8 cellular contexts compared by ENCODE assay signal in genomic region chr12:65170245-65170881, GRCh38. TPM values are rescaled to one million over a fixed set of nuclear protein-coding genes. Genes with fewer than 3 reads are reported as not detected.
A peak's percentile ranks its signal among the peaks of the same experiment; 100 is the strongest.
DNase-seq lines count a peak whose midpoint lies in the region; ATAC-seq and TF ChIP-seq lines count a peak whose summit lies in the region.

No MANE protein-coding gene starts in this region.

- H3K4me2 ChIP-seq in OCI-LY7 (ENCODE audit: low read length), result peak overlapping the region; percentile 93

- H3K4me3 ChIP-seq in OCI-LY7 (ENCODE audit: low read depth, low read length, poor library complexity, severe bottlenecking) (peak overlapping the region; percentile 95), fibroblast of the aortic adventitia (ENCODE audit: low read depth, low read length) (peak overlapping the region; percentile 94)

- DNase-seq in Ammon's horn (ENCODE audit: low spot score), result peak; percentile 70
- DNase-seq in OCI-LY7 (ENCODE audit: low spot score), result peak; percentile 59
- peak; percentile 30 to 36 for DNase-seq in activated T-helper 1 cell treated with anti-CD3 and anti-CD28 coated beads, Interleukin-2, amount 50 U/mL, for 16 hours (ENCODE audit: low read depth in 1 of 2, low spot score in 1 of 2)
- peak; percentile 43 for DNase-seq in fibroblast of the aortic adventitia (ENCODE audit: low read depth)
- DNase-seq in neural crest cell (ENCODE audit: low read depth, low spot score), result peak; percentile 46
- DNase-seq in stromal cell of bone marrow (ENCODE audit: low read depth), result peak; percentile 25

- H3K4me1 ChIP-seq in OCI-LY7 (ENCODE audit: insufficient read depth, low read length, poor library complexity, severe bottlenecking), result peaks cover 31% of the 10 kb centered on the region

- H3K27me3 Mint-ChIP-seq in neural crest cell (ENCODE audit: low read depth), result peaks cover 26% of the 10 kb centered on the region

- no peaks in the 10 kb centered on the region for H3K9me2 ChIP-seq in OCI-LY7 (ENCODE audit: insufficient read depth, low read length)

- POLR2A ChIA-PET in OCI-LY7 (lab: Charles Lee), result interaction anchor here (0.6 to 2.7 kb wide), 10 partner anchors 10 to 219 kb away, joined by 3 to 21 read pairs (median 6); no protein-coding TSS in a partner anchor

- H2AFZ ChIP-seq in OCI-LY7 (ENCODE audit: low read length), result peak overlapping the region; percentile 89; the same call in 1 of the 2 replicates

- peaks cover 39% of the 10 kb centered on the region for H4K20me1 ChIP-seq in OCI-LY7 (ENCODE audit: insufficient read depth, low read length)

- CTCF ChIA-PET in OCI-LY7 (lab: Charles Lee; ENCODE audit: unreplicated experiment), result no interaction called here

- H3K4me1 Mint-ChIP-seq in neural crest cell, result peaks cover 35% of the 10 kb centered on the region

- intact Hi-C loops in OCI-LY7 (cut with micrococcal nuclease; ENCODE audit: unreplicated experiment), result loop anchor here (1.0 kb wide), 1 partner anchor 62 kb away; no protein-coding TSS in a partner anchor

- peaks cover 65% of the 10 kb centered on the region for H3K79me2 ChIP-seq in OCI-LY7 (ENCODE audit: insufficient read depth, low read depth, low read length)

- BruUV-seq in OCI-LY7 (replicated peaks; lab: Mats Ljungman, UMichigan), result no TSS peak

- peaks cover 31% of the 10 kb centered on the region for H3K36me3 ChIP-seq in OCI-LY7 (ENCODE audit: insufficient read depth, low read length)

- H3K27ac Mint-ChIP-seq in neural crest cell (ENCODE audit: unreplicated experiment), result peak overlapping the region; percentile 80

- TF ChIP-seq CTCF in OCI-LY7 (conservative IDR thresholded peaks at IDR 0.05; ENCODE audit: low read length) (no peak), fibroblast of the aortic adventitia (IDR thresholded peaks at IDR 0.05; ENCODE audit: insufficient read depth, low read length) (no peak), neural crest cell (conservative IDR thresholded peaks at IDR 0.05) (no peak)

- no peaks in the 10 kb centered on the region for H3K9me3 Mint-ChIP-seq in neural crest cell

- ATAC-seq in GM19025 (IDR thresholded peaks at IDR 0.05; ENCODE audit: low read depth, unreplicated experiment) (peak; percentile 39), HG03280 (IDR thresholded peaks at IDR 0.05; ENCODE audit: unreplicated experiment) (peak; percentile 31)

- no peaks in the 10 kb centered on the region for H3K9me3 ChIP-seq in OCI-LY7 (ENCODE audit: low read length)

- peaks cover 5% of the 10 kb centered on the region for H3K36me3 Mint-ChIP-seq in neural crest cell (ENCODE audit: low read depth)

- H3K27ac ChIP-seq in OCI-LY7 (ENCODE audit: low read depth, low read length, poor library complexity, severe bottlenecking), result peak overlapping the region; percentile 75

- peak overlapping the region; percentile 100 for H3K4me3 Mint-ChIP-seq in neural crest cell

RNA-seq across cellular contexts. Expression of gene LEMD3, which starts 1.0 kb away (rescaled TPM):
- total RNA-seq in OCI-LY7 (2014; rRNA removed; shearing (Covaris generic)), result 45.5 and 58.0 TPM in 2 replicates
- total RNA-seq in OCI-LY7 (2022) (29.0 and 33.0 TPM in 2 replicates), fibroblast of the aortic adventitia (ENCODE audit: low replicate concordance) (20.2 and 24.2 TPM in 2 replicates), neural crest cell (27.8 and 31.8 TPM in 2 replicates)

RNA-seq across cellular contexts. Expression of gene WIF1, which starts 49.3 kb away (rescaled TPM):
- total RNA-seq in OCI-LY7 (2014; rRNA removed; shearing (Covaris generic)), result not detected in 2 replicates
- total RNA-seq in OCI-LY7 (2022), result not detected in 2 replicates
- under 0.01 TPM in 1 of 2 replicates, not detected in the other for total RNA-seq in fibroblast of the aortic adventitia (ENCODE audit: low replicate concordance)
- total RNA-seq in neural crest cell, result not detected in 2 replicates

Comparison
In these comparisons a context has a peak if more than half of its experiments do, and no peak if none do; other contexts are left out.
1. Peak in every context shown above with its lines: DNase-seq, ATAC-seq, H3K4me3 ChIP-seq and H3K27ac ChIP-seq.